Comparison of ENCODE assay signal across 16 cellular contexts in genomic region chr1:198669771-198670170, GRCh38. TPM values are rescaled to one million over a fixed set of nuclear protein-coding genes. Genes with fewer than 3 reads are reported as not detected.
DNase-seq lines count a peak whose midpoint lies in the region; ATAC-seq and TF ChIP-seq lines count a peak whose summit lies in the region.
"Had no signal": no experiment of that assay in that cellular context is flagged by ENCODE, and none has a peak within 500 bp of the region (broad histone marks: within the 10 kb centered on the region; RNA-seq: fewer than 3 reads in every experiment).

No MANE protein-coding gene starts in this region.

- peak overlapping the region; percentile 61 for H3K27ac ChIP-seq in CD4-positive, alpha-beta memory T cell (ENCODE audit: low read depth, low read length)
- H3K27ac ChIP-seq in prostate gland (no peak overlapping the region), endodermal cell (ENCODE audit: low read depth, low read length) (no peak overlapping the region)
- H3K27ac ChIP-seq: left ventricle myocardium inferior, right lobe of liver had no signal

- H3K27me3 Mint-ChIP-seq in CD4-positive, alpha-beta memory T cell, result no peaks in the 10 kb centered on the region
- peaks cover 2% of the 10 kb centered on the region; the same call in 1 of the 2 replicates for H3K27me3 Mint-ChIP-seq in HFFc6 (ENCODE audit: insufficient read depth)
- no peaks in the 10 kb centered on the region for H3K27me3 Mint-ChIP-seq in activated CD8-positive, alpha-beta T cell treated with anti-CD3 and anti-CD28 coated beads, Interleukin-2, amount 10 ng/mL, durations not matched to agents 7 days and 5 days (ENCODE audit: low read depth)
- H3K27me3 Mint-ChIP-seq in naive B cell, result no peaks in the 10 kb centered on the region
- no peaks in the 10 kb centered on the region for H3K27me3 Mint-ChIP-seq in endodermal cell (ENCODE audit: insufficient read depth)

- peaks cover 16% of the 10 kb centered on the region for H3K36me3 ChIP-seq in CD4-positive, alpha-beta memory T cell (ENCODE audit: insufficient read depth, low read length)
- H3K36me3 ChIP-seq in prostate gland, result no peaks in the 10 kb centered on the region
- no peaks in the 10 kb centered on the region for H3K36me3 ChIP-seq in endodermal cell (ENCODE audit: control insufficient read depth, insufficient read depth, low read length)
- H3K36me3 ChIP-seq: left ventricle myocardium inferior, right lobe of liver, stomach had no signal

- TF ChIP-seq POLR2A in prostate gland (IDR thresholded peaks at IDR 0.05), result no peak

- CTCF ChIA-PET in CD4-positive, alpha-beta memory T cell (lab: Charles Lee; ENCODE audit: partially characterized antibody), result interaction anchor here (0.5 to 3.4 kb wide), 4 partner anchors 10 to 49 kb away, joined by 3 to 17 read pairs (median 7); no protein-coding TSS in a partner anchor
- CTCF ChIA-PET in activated CD8-positive, alpha-beta T cell treated with anti-CD3 and anti-CD28 coated beads, Interleukin-2, amount 10 ng/mL, durations not matched to agents 7 days and 5 days (lab: Charles Lee), result interaction anchor here (1.0 to 1.4 kb wide), 2 partner anchors 8 to 12 kb away, joined by 4 to 5 read pairs; no protein-coding TSS in a partner anchor

- POLR2A ChIA-PET in CD4-positive, alpha-beta memory T cell (lab: Charles Lee; ENCODE audit: partially characterized antibody), result interaction anchor here (6.4 to 22.8 kb wide), 5 partner anchors 11 to 47 kb away, joined by 40 to 449 read pairs (median 284); partner anchors contain the start of gene PTPRC
- POLR2A ChIA-PET in activated CD8-positive, alpha-beta T cell treated with anti-CD3 and anti-CD28 coated beads, Interleukin-2, amount 10 ng/mL, durations not matched to agents 7 days and 5 days (lab: Charles Lee), result interaction anchor here (0.6 to 4.5 kb wide), 3 partner anchors 8 to 511 kb away, joined by 4 to 27 read pairs (median 5); no protein-coding TSS in a partner anchor

- peak overlapping the region; percentile 61 to 82 (median 76) for H3K4me3 Mint-ChIP-seq in CD4-positive, alpha-beta memory T cell
- H3K4me3 Mint-ChIP-seq in HFFc6 (peak overlapping the region; percentile 19; the same call in 1 of the 2 replicates), naive B cell (peak overlapping the region in 6 of 8 donors; percentile 13 to 50 (median 38)), endodermal cell (no peak overlapping the region)
- peak overlapping the region; percentile 21 for H3K4me3 Mint-ChIP-seq in activated CD8-positive, alpha-beta T cell treated with anti-CD3 and anti-CD28 coated beads, Interleukin-2, amount 10 ng/mL, durations not matched to agents 7 days and 5 days
- H3K4me3 Mint-ChIP-seq: neural crest cell had no signal

- no peak for TF ChIP-seq CTCF in HFFc6 (IDR thresholded peaks at IDR 0.05)
- no peak for TF ChIP-seq CTCF in prostate gland (IDR thresholded peaks at IDR 0.05)
- no peak for TF ChIP-seq CTCF in endodermal cell (conservative IDR thresholded peaks at IDR 0.05)

- H3K36me3 Mint-ChIP-seq in CD4-positive, alpha-beta memory T cell, result peaks cover 55 to 67% of the 10 kb centered on the region in 2 donors
- H3K36me3 Mint-ChIP-seq in HFFc6 (ENCODE audit: low read depth) (peaks cover 13% of the 10 kb centered on the region), naive B cell (peaks cover 23 to 24% of the 10 kb centered on the region in 2 donors), endodermal cell (ENCODE audit: low read depth) (no peaks in the 10 kb centered on the region)
- H3K36me3 Mint-ChIP-seq in activated CD8-positive, alpha-beta T cell treated with anti-CD3 and anti-CD28 coated beads, Interleukin-2, amount 10 ng/mL, durations not matched to agents 7 days and 5 days (ENCODE audit: low read depth), result peaks cover 79% of the 10 kb centered on the region

- no peak for DNase-seq in CD4-positive, alpha-beta memory T cell
- DNase-seq in HFFc6, result no peak
- DNase-seq in activated CD8-positive, alpha-beta T cell treated with anti-CD3 and anti-CD28 coated beads, Interleukin-2, amount 10 ng/mL, durations not matched to agents 7 days and 5 days, result no peak
- no peak for DNase-seq in naive B cell
- no peak for DNase-seq in GM03348 (ENCODE audit: low spot score)
- DNase-seq in prostate gland (ENCODE audit: low spot score), result no peak
- DNase-seq in endodermal cell, result no peak
- DNase-seq: anterior cingulate cortex, left ventricle myocardium inferior, NCI-H1092 treated with DMSO at 0.1 percent for 48 hours, NCI-H345, right lobe of liver, stomach had no signal

- H3K27ac Mint-ChIP-seq in CD4-positive, alpha-beta memory T cell, result peak overlapping the region; percentile 95 to 99 (median 96)
- H3K27ac Mint-ChIP-seq in HFFc6 (peak overlapping the region; percentile 97), naive B cell (peak overlapping the region; percentile 48 to 97 (median 88)), endodermal cell (no peak overlapping the region)
- H3K27ac Mint-ChIP-seq in activated CD8-positive, alpha-beta T cell treated with anti-CD3 and anti-CD28 coated beads, Interleukin-2, amount 10 ng/mL, durations not matched to agents 7 days and 5 days, result peak overlapping the region; percentile 72

- no peak overlapping the region for H3K9ac ChIP-seq in endodermal cell (ENCODE audit: extremely low read depth, low read length, poor library complexity, severe bottlenecking)

- no peaks in the 10 kb centered on the region for H3K9me3 Mint-ChIP-seq in CD4-positive, alpha-beta memory T cell
- no peaks in the 10 kb centered on the region for H3K9me3 Mint-ChIP-seq in HFFc6
- H3K9me3 Mint-ChIP-seq in activated CD8-positive, alpha-beta T cell treated with anti-CD3 and anti-CD28 coated beads, Interleukin-2, amount 10 ng/mL, durations not matched to agents 7 days and 5 days (ENCODE audit: insufficient read depth), result no peaks in the 10 kb centered on the region
- H3K9me3 Mint-ChIP-seq in naive B cell, result peaks cover 0 to 2% (median 0%) of the 10 kb centered on the region in 7 donors
- H3K9me3 Mint-ChIP-seq in endodermal cell, result no peaks in the 10 kb centered on the region

- H3K4me1 Mint-ChIP-seq in CD4-positive, alpha-beta memory T cell, result peaks cover 72 to 93% (median 83%) of the 10 kb centered on the region in 4 donors
- peaks cover 91% of the 10 kb centered on the region for H3K4me1 Mint-ChIP-seq in HFFc6 (ENCODE audit: low read depth)
- peaks cover 82% of the 10 kb centered on the region for H3K4me1 Mint-ChIP-seq in activated CD8-positive, alpha-beta T cell treated with anti-CD3 and anti-CD28 coated beads, Interleukin-2, amount 10 ng/mL, durations not matched to agents 7 days and 5 days (ENCODE audit: low read depth)
- peaks cover 63 to 77% (median 68%) of the 10 kb centered on the region in 3 donors for H3K4me1 Mint-ChIP-seq in naive B cell
- no peaks in the 10 kb centered on the region for H3K4me1 Mint-ChIP-seq in endodermal cell
- H3K4me1 Mint-ChIP-seq: neural crest cell had no signal

- no peaks in the 10 kb centered on the region for H3K27me3 ChIP-seq in CD4-positive, alpha-beta memory T cell (ENCODE audit: insufficient read depth, low read length)
- H3K27me3 ChIP-seq in prostate gland (replicated peaks; ENCODE audit: insufficient read depth) (no peaks in the 10 kb centered on the region), endodermal cell (ENCODE audit: control insufficient read depth, insufficient read depth, low read length, poor library complexity, severe bottlenecking) (no peaks in the 10 kb centered on the region)
- H3K27me3 ChIP-seq: right lobe of liver, stomach had no signal

- H3K4me1 ChIP-seq in CD4-positive, alpha-beta memory T cell (ENCODE audit: insufficient read depth, low read length), result peaks cover 97% of the 10 kb centered on the region
- no peaks in the 10 kb centered on the region for H3K4me1 ChIP-seq in prostate gland (replicated peaks)
- no peaks in the 10 kb centered on the region for H3K4me1 ChIP-seq in endodermal cell (ENCODE audit: control insufficient read depth, insufficient read depth, low read length)
- H3K4me1 ChIP-seq: left ventricle myocardium inferior, right lobe of liver had no signal

- ATAC-seq in activated CD8-positive, alpha-beta T cell treated with anti-CD3 and anti-CD28 coated beads, Interleukin-2, amount 10 ng/mL, durations not matched to agents 7 days and 5 days, result no peak
- ATAC-seq in naive B cell (ENCODE audit: low read depth in 2 of 2) (no peak), HG02870 (IDR thresholded peaks at IDR 0.05; ENCODE audit: unreplicated experiment) (no peak)

- intact Hi-C loops in CD4-positive, alpha-beta memory T cell (cut with micrococcal nuclease), result loop anchor here (1.0 kb wide), 3 partner anchors 9 to 13 kb away; no protein-coding TSS in a partner anchor
- intact Hi-C loops in prostate gland (cut with DNase I), result no loop called here

- no peak overlapping the region for H3K4me3 ChIP-seq in CD4-positive, alpha-beta memory T cell (ENCODE audit: low read length in 2 of 2)
- H3K4me3 ChIP-seq in prostate gland, result no peak overlapping the region
- no peak overlapping the region for H3K4me3 ChIP-seq in endodermal cell (ENCODE audit: low read length)
- H3K4me3 ChIP-seq: left ventricle myocardium inferior, right lobe of liver, stomach had no signal

- no peaks in the 10 kb centered on the region for H3K9me3 ChIP-seq in CD4-positive, alpha-beta memory T cell (ENCODE audit: control insufficient read depth in 1 of 2, low read length in 2 of 2)
- no peaks in the 10 kb centered on the region for H3K9me3 ChIP-seq in prostate gland
- no peaks in the 10 kb centered on the region for H3K9me3 ChIP-seq in endodermal cell (ENCODE audit: control insufficient read depth, low read length)
- H3K9me3 ChIP-seq: left ventricle myocardium inferior, right lobe of liver, stomach had no signal

- WGBS in prostate gland, result 95% methylated on average over 2 of the region's 2 CpGs
- 89% methylated on average over 1 of the region's 2 CpGs; no CpG with 5 or more reads in 1 of the 2 experiments for WGBS in endodermal cell (ENCODE audit: insufficient coverage in 1 of 2, insufficient read length in 1 of 2), 2 experiments

RNA-seq across cellular contexts. Expression of gene PTPRC, which starts 30.9 kb away (rescaled TPM):
- total RNA-seq in CD4-positive, alpha-beta memory T cell, result 100 to 1,000 TPM; 974 to 987 TPM
- 1,000 to 10,000 TPM in 1 of 2 donors, 100 to 1,000 TPM in 1; 915 to 1,019 TPM for polyA plus RNA-seq in CD4-positive, alpha-beta memory T cell
- total RNA-seq in HFFc6 (2021; fragmentation: NEBNext Ultra II Directional; extraction: Animal tissue kit (Norgen Biotek cat#: 25700)), result under 1 TPM; 0.19 to 0.96 (median 0.79) TPM
- 100 to 1,000 TPM; 604 to 619 TPM for total RNA-seq in activated CD8-positive, alpha-beta T cell treated with anti-CD3 and anti-CD28 coated beads, Interleukin-2, amount 10 ng/mL, durations not matched to agents 7 days and 5 days
- polyA plus RNA-seq in naive B cell (ENCODE audit: low read depth in 6 of 6), result 1,000 to 10,000 TPM in 1 of 6 donors, 100 to 1,000 TPM in 5; 771 to 1,016 (median 851) TPM
- 1 to 10 TPM; 8.9 to 9.5 TPM for total RNA-seq in prostate gland
- total RNA-seq in endodermal cell, result under 1 TPM in 1 of 2 donors, not detected in 1; 0.11 TPM
- polyA plus RNA-seq in endodermal cell (2013, experiment 1 of 2), result not detected
- polyA plus RNA-seq in endodermal cell (2013, experiment 2 of 2), result not detected
- total RNA-seq: dermis blood vessel endothelial cell, neural crest cell had no signal

Comparison
In these comparisons a context has a peak if more than half of its experiments do, and no peak if none do; other contexts are left out.
1. RNA of gene PTPRC, which starts 30.9 kb away (total RNA-seq): 974 to 987 TPM in CD4-positive, alpha-beta memory T cell and 604 to 619 TPM in activated CD8-positive, alpha-beta T cell treated with anti-CD3 and anti-CD28 coated beads, Interleukin-2, amount 10 ng/mL, durations not matched to agents 7 days and 5 days; 8.9 to 9.5 TPM in prostate gland, 0.19 to 0.96 TPM in HFFc6 and 0.11 TPM in endodermal cell; every median in the first group is over 10 times any median in the second.